ENCODE assay signal across 8 cellular contexts in genomic region chr14:69879175-69880047, GRCh38. TPM values are rescaled to one million over a fixed set of nuclear protein-coding genes. Genes with fewer than 3 reads are reported as not detected.
DNase-seq lines count a peak whose midpoint lies in the region; ATAC-seq and TF ChIP-seq lines count a peak whose summit lies in the region.

TSS of gene SMOC1 (plus strand) at chr14:69879416. CDS start at chr14:69879679, 263 bp downstream.

- H3K4me3 ChIP-seq in breast epithelium, result peak within 1 kb of the TSS; percentile 35 to 64 (median 52)

- ATAC-seq in HG02763 (IDR thresholded peaks at IDR 0.05; ENCODE audit: unreplicated experiment), result no peak

- no peaks in the 10 kb centered on the region for H3K36me3 ChIP-seq in breast epithelium

- TF ChIP-seq CTCF in breast epithelium (IDR thresholded peaks at IDR 0.05), result no peak

- intact Hi-C loops in breast epithelium (cut with DNase I; ENCODE audit: low total_unique reads), result no loop called here

- DNase-seq in GM19238 (ENCODE audit: insufficient read length, low spot score), result peak; percentile 34
- peak; percentile 89 for DNase-seq in NCI-H345 (lab: John Stamatoyannopoulos, UW)
- DNase-seq in breast epithelium (ENCODE audit: low spot score in 2 of 2), result peak in 1 of 2 donors; percentile 45
- peak; percentile 67 for DNase-seq in kidney tubule cell (ENCODE audit: low spot score)
- peak; percentile 60 for DNase-seq in stimulated activated CD8-positive, alpha-beta memory T cell treated with anti-CD3 and anti-CD28 coated beads, Interleukin-4, amount 100 ng/mL, for 48 hours
- no peak for DNase-seq in SIG-M5 treated with dmso at 0.1 percent for 504 hours (lab: John Stamatoyannopoulos, UW; ENCODE audit: unreplicated experiment)
- DNase-seq in activated CD4-positive, alpha-beta T cell treated with anti-CD3 and anti-CD28 coated beads for 4 hours, result no peak

- no peaks in the 10 kb centered on the region for H3K4me1 ChIP-seq in breast epithelium

- peaks cover 0 to 15% of the 10 kb centered on the region in 2 donors for H3K27me3 ChIP-seq in breast epithelium

- H3K27ac ChIP-seq in breast epithelium, result peak within 1 kb of the TSS in 1 of 2 donors; percentile 9

- TF ChIP-seq POLR2A in breast epithelium (IDR thresholded peaks at IDR 0.05), result no peak

- H3K9me3 ChIP-seq in breast epithelium, result no peaks in the 10 kb centered on the region

RNA-seq across cellular contexts. Expression of gene SMOC1, which starts in this region (rescaled TPM):
- 10 to 100 TPM in 1 of 3 donors, 1 to 10 TPM in 2; 2.9 to 32.6 (median 5.7) TPM for total RNA-seq in breast epithelium

Comparison
In these comparisons a context has a peak if more than half of its experiments do, and no peak if none do; other contexts are left out.
1. DNase-seq: peak in GM19238 (single experiment), NCI-H345 (single experiment), kidney tubule cell (single experiment) and stimulated activated CD8-positive, alpha-beta memory T cell treated with anti-CD3 and anti-CD28 coated beads, Interleukin-4, amount 100 ng/mL, for 48 hours (single experiment); none in SIG-M5 treated with dmso at 0.1 percent for 504 hours (single experiment) and activated CD4-positive, alpha-beta T cell treated with anti-CD3 and anti-CD28 coated beads for 4 hours (0 of 2).